In the genomic region with DNA sequence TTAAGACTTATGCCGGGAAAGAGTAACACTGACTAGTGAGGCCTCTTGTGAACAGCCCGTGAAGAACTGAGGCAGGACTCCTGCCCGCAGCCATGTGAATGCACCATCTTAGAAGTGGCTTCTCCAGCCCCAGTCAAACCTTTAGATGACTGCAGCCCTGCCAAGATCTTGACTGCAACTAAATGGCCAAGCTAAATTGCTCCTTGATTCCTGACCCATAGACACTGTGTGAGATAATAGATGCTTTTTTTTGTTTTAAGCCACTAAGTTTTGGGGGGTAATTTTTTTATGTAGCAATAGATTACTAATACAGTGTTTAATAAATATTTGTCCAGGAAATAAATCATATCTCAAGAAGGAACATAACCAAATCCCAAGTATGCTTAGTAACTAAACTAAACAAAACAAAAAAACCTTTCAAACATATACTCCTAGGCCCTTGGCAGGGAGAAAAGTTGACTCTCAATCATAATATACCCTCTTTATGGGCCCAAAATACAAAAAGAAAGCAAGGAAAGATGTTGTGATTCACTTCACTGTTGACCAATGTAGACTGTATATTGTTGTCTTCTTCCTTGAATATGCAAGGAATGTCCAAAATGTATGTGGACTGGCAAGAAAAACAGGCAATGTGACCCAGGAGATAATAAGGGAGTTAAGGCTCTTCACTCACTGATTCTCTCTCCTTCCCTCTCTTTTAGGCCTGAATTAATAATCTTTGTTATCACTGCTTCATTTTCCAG, we compare ENCODE assay signal across 24 cellular contexts.
DNase-seq lines count a peak whose midpoint lies in the region; TF ChIP-seq lines count a peak whose summit lies in the region.
"Had no signal": no experiment of that assay in that cellular context is flagged by ENCODE, and none has a peak within 500 bp of the region (broad histone marks: within the 10 kb centered on the region; RNA-seq: fewer than 3 reads in every experiment).

No MANE protein-coding gene starts in this region.

- H3K27me3 Mint-ChIP-seq in HFFc6 (ENCODE audit: insufficient read depth) (peaks cover 4% of the 10 kb centered on the region; the same call in 1 of the 2 replicates), endothelial cell (ENCODE audit: unreplicated experiment) (no peaks in the 10 kb centered on the region)
- H3K27me3 Mint-ChIP-seq: CD4-positive, alpha-beta T cell had no signal

- peaks cover 20% of the 10 kb centered on the region for H3K4me1 ChIP-seq in mesodermal cell (ENCODE audit: control insufficient read depth, insufficient read depth, low read length, poor library complexity, severe bottlenecking)

- peak; percentile 22 for DNase-seq in AG20443 (ENCODE audit: low spot score)
- no peak for DNase-seq in HFFc6
- DNase-seq in choroid plexus epithelial cell (ENCODE audit: low read depth), result peak; percentile 68
- no peak for DNase-seq in A172 (ENCODE audit: low spot score)
- no peak for DNase-seq in NCI-H82 treated with DMSO at 0.1 percent for 48 hours (lab: John Stamatoyannopoulos, UW; ENCODE audit: unreplicated experiment)
- DNase-seq in endothelial cell (ENCODE audit: low spot score), result no peak
- DNase-seq in hippocampal formation (lab: John Stamatoyannopoulos, UW), result no peak
- DNase-seq: activated B cell treated with CpG ODN at 0.5 μM for 24 hours; activated CD4-positive, alpha-beta memory T cell treated with anti-CD3 and anti-CD28 coated beads for 36 hours; activated CD8-positive, alpha-beta memory T cell treated with anti-CD3 and anti-CD28 coated beads, Interleukin-2, amount 50 U/mL, for 48 hours; CD4-positive, alpha-beta T cell; islet precursor cell; NCI-H1694; NCI-H2171; NCI-H524; NK-92 treated with Interleukin-12 subunit alpha and Interleukin-12 subunit beta, amount 100 ng/mL, for 24 hours; posterior cingulate gyrus; RPMI8226; T-helper 9 cell had no signal

- H3K9me3 ChIP-seq in mesodermal cell (ENCODE audit: control insufficient read depth, low read length), result no peaks in the 10 kb centered on the region
- H3K9me3 ChIP-seq: ascending aorta had no signal

- H3K27ac Mint-ChIP-seq in HFFc6, result peak overlapping the region; percentile 32; the same call in 1 of the 2 replicates
- H3K27ac Mint-ChIP-seq in endothelial cell (ENCODE audit: unreplicated experiment), result no peak overlapping the region
- H3K27ac Mint-ChIP-seq: activated B cell treated with CpG ODN at 0.5 μM for 24 hours; activated CD4-positive, alpha-beta memory T cell treated with anti-CD3 and anti-CD28 coated beads for 36 hours; activated naive CD4-positive, alpha-beta T cell treated with anti-CD3 and anti-CD28 coated beads, Interleukin-2, amount 50 U/mL, for 24 hours; activated T-helper 17 cell treated with anti-CD3 and anti-CD28 coated beads, Interleukin-2, amount 50 U/mL, for 72 hours; CD4-positive, alpha-beta T cell; stimulated activated naive CD8-positive, alpha-beta T cell treated with anti-CD3 and anti-CD28 coated beads, Interleukin-15, Interleukin-2, amounts not matched to agents 100 ng/mL and 50 ng/mL, for 24 hours had no signal

- H3K9me3 Mint-ChIP-seq in HFFc6, result peaks cover 4% of the 10 kb centered on the region
- H3K9me3 Mint-ChIP-seq in endothelial cell (ENCODE audit: unreplicated experiment), result no peaks in the 10 kb centered on the region
- H3K9me3 Mint-ChIP-seq: activated B cell treated with CpG ODN at 0.5 μM for 24 hours had no signal

- H3K4me3 Mint-ChIP-seq in HFFc6 (no peak overlapping the region), endothelial cell (ENCODE audit: unreplicated experiment) (no peak overlapping the region)
- H3K4me3 Mint-ChIP-seq: activated B cell treated with CpG ODN at 0.5 μM for 24 hours; activated CD4-positive, alpha-beta memory T cell treated with anti-CD3 and anti-CD28 coated beads for 36 hours; activated naive CD4-positive, alpha-beta T cell treated with anti-CD3 and anti-CD28 coated beads, Interleukin-2, amount 50 U/mL, for 24 hours; activated T-helper 17 cell treated with anti-CD3 and anti-CD28 coated beads, Interleukin-2, amount 50 U/mL, for 72 hours; CD4-positive, alpha-beta T cell; stimulated activated naive CD8-positive, alpha-beta T cell treated with anti-CD3 and anti-CD28 coated beads, Interleukin-15, Interleukin-2, amounts not matched to agents 100 ng/mL and 50 ng/mL, for 24 hours had no signal

- 95 to 100% methylated on average over 3 of the region's 3 CpGs for WGBS in mesodermal cell (ENCODE audit: insufficient coverage in 2 of 2), 2 experiments

- no peaks in the 10 kb centered on the region for H3K36me3 ChIP-seq in mesodermal cell (ENCODE audit: control insufficient read depth, insufficient read depth, low read length)
- H3K36me3 ChIP-seq: ascending aorta had no signal

- peaks cover 25% of the 10 kb centered on the region for H3K4me1 Mint-ChIP-seq in HFFc6 (ENCODE audit: low read depth)
- H3K4me1 Mint-ChIP-seq in endothelial cell (ENCODE audit: unreplicated experiment), result peaks cover 24% of the 10 kb centered on the region
- H3K4me1 Mint-ChIP-seq: activated B cell treated with CpG ODN at 0.5 μM for 24 hours; activated naive CD4-positive, alpha-beta T cell treated with anti-CD3 and anti-CD28 coated beads, Interleukin-2, amount 50 U/mL, for 24 hours had no signal

- H3K4me3 ChIP-seq in choroid plexus epithelial cell (ENCODE audit: low read depth, low read length), result no peak overlapping the region
- no peak overlapping the region for H3K4me3 ChIP-seq in mesodermal cell (ENCODE audit: extremely low read depth, insufficient read depth, low read length, poor library complexity, severe bottlenecking)
- H3K4me3 ChIP-seq: ascending aorta had no signal

- no peak for TF ChIP-seq CTCF in HFFc6 (IDR thresholded peaks at IDR 0.05)
- no peak for TF ChIP-seq CTCF in choroid plexus epithelial cell (conservative IDR thresholded peaks at IDR 0.05; ENCODE audit: low read depth, low read length)
- no peak for TF ChIP-seq CTCF in endothelial cell (IDR thresholded peaks at IDR 0.05; ENCODE audit: unreplicated experiment)

- no peaks in the 10 kb centered on the region for H3K36me3 Mint-ChIP-seq in HFFc6 (ENCODE audit: low read depth)
- H3K36me3 Mint-ChIP-seq in endothelial cell (ENCODE audit: low read depth, unreplicated experiment), result peaks cover 3% of the 10 kb centered on the region
- H3K36me3 Mint-ChIP-seq: activated naive CD4-positive, alpha-beta T cell treated with anti-CD3 and anti-CD28 coated beads, Interleukin-2, amount 50 U/mL, for 24 hours had no signal

- H3K27ac ChIP-seq in mesodermal cell (ENCODE audit: low read depth, low read length, severe bottlenecking), result peak overlapping the region; percentile 70
- H3K27ac ChIP-seq: ascending aorta had no signal

Comparison
In these comparisons a context has a peak if more than half of its experiments do, and no peak if none do; other contexts are left out.
1. DNase-seq: peak in AG20443 (single experiment) and choroid plexus epithelial cell (single experiment); none in HFFc6 (single experiment), A172 (single experiment), NCI-H82 treated with DMSO at 0.1 percent for 48 hours (single experiment), endothelial cell (single experiment) and hippocampal formation (0 of 2).